ENCODE assay signal across 7 cellular contexts in the genomic region with DNA sequence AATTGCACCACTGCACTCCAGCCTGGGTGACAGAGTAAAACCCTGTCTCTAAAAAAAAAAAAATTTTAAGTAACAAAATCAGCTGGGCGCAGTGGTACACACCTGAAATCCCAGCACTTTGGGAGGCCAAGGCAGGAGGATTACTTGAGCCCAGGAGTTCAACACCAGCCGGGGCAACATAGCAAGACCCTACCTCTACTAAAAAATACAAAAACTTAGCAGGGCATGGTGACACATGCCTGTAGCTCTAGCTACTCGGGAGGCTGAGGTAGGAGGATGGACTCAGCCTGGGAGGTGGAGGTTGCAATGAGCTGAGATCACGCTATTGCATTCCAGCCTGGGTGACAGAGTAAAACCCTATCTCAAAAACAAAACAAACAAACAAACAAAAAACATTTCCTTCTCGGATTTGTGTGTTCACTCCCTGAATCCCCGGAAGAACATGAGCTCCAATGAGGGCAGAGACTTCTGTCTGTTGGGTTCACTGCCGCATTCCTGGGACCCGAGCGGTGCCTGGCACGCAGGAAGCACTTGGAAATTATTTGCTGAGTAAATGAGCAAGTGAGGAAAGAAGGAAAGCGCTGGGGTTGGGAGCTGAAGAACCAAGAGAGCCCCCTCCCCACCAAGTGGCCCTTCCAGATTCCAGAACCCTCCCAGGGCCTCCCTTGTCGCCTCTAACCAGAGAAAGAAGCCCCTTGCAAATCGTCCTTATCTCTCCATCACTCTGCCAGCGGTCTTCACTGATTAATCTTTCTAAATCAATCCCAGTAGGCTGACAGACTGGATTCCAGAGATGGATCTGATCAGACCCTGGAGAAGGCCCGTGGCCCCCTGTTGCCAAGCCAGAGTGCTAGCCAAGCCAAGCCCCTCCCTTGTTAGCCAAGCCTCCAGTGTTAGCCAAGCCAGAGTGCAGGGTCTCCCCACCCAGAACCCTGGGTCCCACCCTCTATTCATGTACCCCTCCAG. TPM values are rescaled to one million over a fixed set of nuclear protein-coding genes. Genes with fewer than 3 reads are reported as not detected.
DNase-seq lines count a peak whose midpoint lies in the region; ATAC-seq, FAIRE-seq and TF ChIP-seq lines count a peak whose summit lies in the region.

No MANE protein-coding gene starts in this region.

- no peaks in the 10 kb centered on the region for H3K36me3 ChIP-seq in lung (ENCODE audit: control insufficient read depth in 2 of 2, insufficient read depth in 2 of 2, low read length in 2 of 2)

- peak overlapping the region; percentile 83 to 97 (median 89) for H3K4me3 Mint-ChIP-seq in brain
- no peak overlapping the region for H3K4me3 Mint-ChIP-seq in activated T-helper 17 cell treated with anti-CD3 and anti-CD28 coated beads, Interleukin-2, amount 50 U/mL, for 72 hours

- TF ChIP-seq CTCF in brain (conservative IDR thresholded peaks at IDR 0.05) (no peak), lung (IDR thresholded peaks at IDR 0.05; ENCODE audit: control extremely low read depth, extremely low read depth) (no peak)

- H3K27me3 ChIP-seq in lung (ENCODE audit: control insufficient read depth, insufficient read depth) = no peaks in the 10 kb centered on the region

- WGBS in lung, 2 donors = 48 to 55% methylated on average over 15 of the region's 15 CpGs

- peaks cover 13% of the 10 kb centered on the region for H3K27me3 Mint-ChIP-seq in brain
- peaks cover 20% of the 10 kb centered on the region for H3K27me3 Mint-ChIP-seq in activated T-helper 17 cell treated with anti-CD3 and anti-CD28 coated beads, Interleukin-2, amount 50 U/mL, for 72 hours

- H3K4me3 ChIP-seq in lung = no peak overlapping the region

- DNase-seq in HTR-8/SVneo (ENCODE audit: insufficient read length, low spot score) (no peak), lung (ENCODE audit: low spot score) (peak; percentile 57), GM19240 (ENCODE audit: insufficient read length, low spot score) (no peak)
- DNase-seq in stimulated activated CD4-positive, alpha-beta T cell treated with anti-CD3 and anti-CD28 coated beads, Interleukin-4, amount 100 ng/mL, for 4 hours = no peak

- peaks cover 41% of the 10 kb centered on the region for H3K4me1 Mint-ChIP-seq in brain
- peaks cover 5% of the 10 kb centered on the region for H3K4me1 Mint-ChIP-seq in activated T-helper 17 cell treated with anti-CD3 and anti-CD28 coated beads, Interleukin-2, amount 50 U/mL, for 72 hours

- H3K27ac ChIP-seq in lung (ENCODE audit: low read depth in 1 of 2, low read length in 1 of 2) (peak overlapping the region in 1 of 2 donors; percentile 73), temporal lobe (ENCODE audit: low read depth, low read length) (peak overlapping the region; percentile 91)

- H3K4me1 ChIP-seq in lung (ENCODE audit: control insufficient read depth in 2 of 2, insufficient read depth in 2 of 2, low read length in 2 of 2) = peaks cover 0 to 4% of the 10 kb centered on the region in 2 donors

- FAIRE-seq in HTR-8/SVneo (lab: Jason Lieb, UNC) = peak; percentile 79

- H3K36me3 Mint-ChIP-seq in brain = peaks cover 69% of the 10 kb centered on the region
- H3K36me3 Mint-ChIP-seq in activated T-helper 17 cell treated with anti-CD3 and anti-CD28 coated beads, Interleukin-2, amount 50 U/mL, for 72 hours (ENCODE audit: low read depth) = peaks cover 11% of the 10 kb centered on the region

- peaks cover 4 to 18% (median 8%) of the 10 kb centered on the region in 5 experiments for H3K9me3 Mint-ChIP-seq in brain
- no peaks in the 10 kb centered on the region for H3K9me3 Mint-ChIP-seq in activated T-helper 17 cell treated with anti-CD3 and anti-CD28 coated beads, Interleukin-2, amount 50 U/mL, for 72 hours

- H3K9me3 ChIP-seq in lung (ENCODE audit: control insufficient read depth in 2 of 2, insufficient read depth in 1 of 2, low read length in 1 of 2) = no peaks in the 10 kb centered on the region

- ATAC-seq in lung (ENCODE audit: insufficient read depth, low FRiP score) = no peak
- ATAC-seq in activated T-helper 17 cell treated with anti-CD3 and anti-CD28 coated beads, Interleukin-2, amount 50 U/mL, for 72 hours (replicated peaks) = no peak

- H3K27ac Mint-ChIP-seq in brain = peak overlapping the region; percentile 86 to 99 (median 98)
- no peak overlapping the region for H3K27ac Mint-ChIP-seq in activated T-helper 17 cell treated with anti-CD3 and anti-CD28 coated beads, Interleukin-2, amount 50 U/mL, for 72 hours

RNA-seq across cellular contexts. Expression of gene TNRC18, which starts 6.2 kb away (rescaled TPM):
- polyA plus RNA-seq in brain (ENCODE audit: insufficient read depth, low read depth, low replicate concordance) = 36.8 TPM
- 100 to 1,000 TPM; 115 to 117 TPM for total RNA-seq in lung
- polyA plus RNA-seq in lung = 10 to 100 TPM; 33.4 to 53.4 TPM
- 97.6 TPM for total RNA-seq in temporal lobe
- total RNA-seq in activated T-helper 17 cell treated with anti-CD3 and anti-CD28 coated beads, Interleukin-2, amount 50 U/mL, for 72 hours = 10 to 100 TPM; 46.3 to 49.2 TPM
